Comparison of ENCODE assay signal across 26 cellular contexts in genomic region chr10:126437661-126438406, GRCh38.
"Had no signal": no experiment of that assay in that cellular context is flagged by ENCODE, and none has a peak within 500 bp of the region (broad histone marks: within the 10 kb centered on the region; RNA-seq: fewer than 3 reads in every experiment).

No MANE protein-coding gene starts in this region.

- DNase-seq: dorsolateral prefrontal cortex; effector CD8-positive, alpha-beta T cell; endodermal cell; foreskin keratinocyte; heart left ventricle; kidney; left lung; mesenchymal stem cell; mucosa of descending colon; naive B cell; right cardiac atrium; sigmoid colon; stimulated activated CD4-positive, alpha-beta T cell treated with anti-CD3 and anti-CD28 coated beads, Interleukin-2, amount 100 ng/mL, for 24 hours; stimulated activated CD4-positive, alpha-beta T cell treated with anti-CD3 and anti-CD28 coated beads, Interleukin-4, amount 100 ng/mL, for 24 hours; stimulated activated naive CD4-positive, alpha-beta T cell treated with Interleukin-2 at 50 U/mL for 16 hours; stomach; thyroid gland; upper lobe of left lung had no signal

- H3K27ac ChIP-seq: epithelial cell of prostate, foreskin keratinocyte, gastroesophageal sphincter, heart left ventricle, hepatocyte, left lung, neutrophil, parathyroid adenoma, sigmoid colon, stomach, thyroid gland, upper lobe of left lung had no signal

- H3K9me3 ChIP-seq: mucosa of descending colon, neutrophil, thyroid gland, upper lobe of left lung had no signal

- H3K4me3 ChIP-seq: dorsolateral prefrontal cortex, gastroesophageal sphincter, heart left ventricle, hepatocyte, left lung, mucosa of descending colon, sigmoid colon, stomach, thyroid gland, upper lobe of left lung had no signal

- H3K36me3 ChIP-seq: gastroesophageal sphincter, heart left ventricle, left lung, neutrophil, sigmoid colon, stomach, thyroid gland, upper lobe of left lung had no signal

- H3K4me1 ChIP-seq: foreskin keratinocyte, gastroesophageal sphincter, heart left ventricle, left lung, parathyroid adenoma, sigmoid colon, stomach, thyroid gland, upper lobe of left lung had no signal

- ATAC-seq: esophagus mucosa; foreskin keratinocyte; gastroesophageal sphincter; heart left ventricle; left lung; mucosa of descending colon; natural killer cell treated with Interleukin-12 subunit alpha and Interleukin-12 subunit beta and Interleukin-15 and Interleukin-18, amount 100 ng/mL, for 72 hours; right cardiac atrium; stimulated activated effector memory CD8-positive, alpha-beta T cell treated with anti-CD3 and anti-CD28 coated beads, Interleukin-12 subunit alpha, Interleukin-12 subunit beta, amount 100 ng/mL, for 72 hours had no signal

- H3K27me3 ChIP-seq: gastroesophageal sphincter, heart left ventricle, left lung, neutrophil, sigmoid colon, stomach, thyroid gland, upper lobe of left lung had no signal
